8 cellular contexts compared by ENCODE assay signal in genomic region chr16:90023078-90023447, GRCh38. TPM values are rescaled to one million over a fixed set of nuclear protein-coding genes. Genes with fewer than 3 reads are reported as not detected.
DNase-seq lines count a peak whose midpoint lies in the region; ATAC-seq and TF ChIP-seq lines count a peak whose summit lies in the region.

No MANE protein-coding gene starts in this region.

- WGBS in esophagus muscularis mucosa, result 39% methylated on average over 7 of the region's 7 CpGs
- 11 to 30% (median 15%) methylated on average over 7 of the region's 7 CpGs for WGBS in ovary, 3 donors

- H3K9me3 ChIP-seq in CD8-positive, alpha-beta T cell (ENCODE audit: low read length), result no peaks in the 10 kb centered on the region
- H3K9me3 ChIP-seq in RWPE2 (ENCODE audit: severe bottlenecking) (no peaks in the 10 kb centered on the region), esophagus muscularis mucosa (no peaks in the 10 kb centered on the region), ovary (no peaks in the 10 kb centered on the region)

- CTCF ChIA-PET in CD8-positive, alpha-beta T cell (lab: Charles Lee), result interaction anchor here (1.1 kb wide), 1 partner anchor 113 kb away, joined by 3 read pairs; no protein-coding TSS in a partner anchor

- no peak for TF ChIP-seq POLR2A in esophagus muscularis mucosa (IDR thresholded peaks at IDR 0.05; ENCODE audit: low read depth)
- no peak for TF ChIP-seq POLR2A in ovary (IDR thresholded peaks at IDR 0.05)

- no peaks in the 10 kb centered on the region for H3K36me3 Mint-ChIP-seq in CD8-positive, alpha-beta T cell

- H3K9me3 Mint-ChIP-seq in CD8-positive, alpha-beta T cell, result no peaks in the 10 kb centered on the region

- TF ChIP-seq EP300 in esophagus muscularis mucosa (IDR thresholded peaks at IDR 0.05) (no peak), ovary (IDR thresholded peaks at IDR 0.05) (no peak)

- no peak overlapping the region for H3K27ac Mint-ChIP-seq in CD8-positive, alpha-beta T cell

- peaks cover 26% of the 10 kb centered on the region for H3K4me1 Mint-ChIP-seq in CD8-positive, alpha-beta T cell (ENCODE audit: low read depth)

- no peaks in the 10 kb centered on the region for H3K36me3 ChIP-seq in CD8-positive, alpha-beta T cell (ENCODE audit: insufficient read depth, low read length)
- H3K36me3 ChIP-seq in RWPE2 (ENCODE audit: low read depth) (no peaks in the 10 kb centered on the region), esophagus muscularis mucosa (peaks cover 0 to 6% (median 2%) of the 10 kb centered on the region in 4 donors), ovary (no peaks in the 10 kb centered on the region)

- no peak for ATAC-seq in CD8-positive, alpha-beta T cell
- ATAC-seq in RWPE2 (ENCODE audit: low read depth) (peak; percentile 10; the same call in 1 of the 3 replicates), HG03039 (IDR thresholded peaks at IDR 0.05; ENCODE audit: unreplicated experiment) (no peak), HG02981 (IDR thresholded peaks at IDR 0.05; ENCODE audit: unreplicated experiment) (no peak)

- peak overlapping the region; percentile 74 for H3K4me3 Mint-ChIP-seq in CD8-positive, alpha-beta T cell

- peak overlapping the region; percentile 63 for H3K4me3 ChIP-seq in CD8-positive, alpha-beta T cell (ENCODE audit: low read depth, low read length)
- H3K4me3 ChIP-seq in RWPE2 (ENCODE audit: severe bottlenecking), result peak overlapping the region; percentile 56
- peak overlapping the region; percentile 70 to 91 (median 85) for H3K4me3 ChIP-seq in esophagus muscularis mucosa
- H3K4me3 ChIP-seq in ovary, result peak overlapping the region; percentile 63

- intact Hi-C loops in CD8-positive, alpha-beta T cell (cut with DNase I, micrococcal nuclease), result loop anchor here (2.0 to 5.0 kb wide), 3 partner anchors 50 to 321 kb away; partner anchors contain the start of gene SPATA2L (in 1 of the 2)
- intact Hi-C loops in esophagus muscularis mucosa (cut with DNase I), result no loop called here
- intact Hi-C loops in ovary (cut with DNase I), result no loop called here

- POLR2A ChIA-PET in CD8-positive, alpha-beta T cell (lab: Charles Lee), result no interaction called here

- no peaks in the 10 kb centered on the region for H3K27me3 ChIP-seq in CD8-positive, alpha-beta T cell (ENCODE audit: insufficient read depth, low read length)
- H3K27me3 ChIP-seq in RWPE2 (ENCODE audit: insufficient read depth, poor library complexity, severe bottlenecking) (no peaks in the 10 kb centered on the region), esophagus muscularis mucosa (no peaks in the 10 kb centered on the region), ovary (no peaks in the 10 kb centered on the region)

- no peak for TF ChIP-seq CTCF in CD8-positive, alpha-beta T cell (IDR thresholded peaks at IDR 0.05)
- TF ChIP-seq CTCF in RWPE2 (IDR thresholded peaks at IDR 0.05; ENCODE audit: poor library complexity, severe bottlenecking) (no peak), esophagus muscularis mucosa (IDR thresholded peaks at IDR 0.05) (no peak), ovary (IDR thresholded peaks at IDR 0.05) (no peak)

- H3K4me1 ChIP-seq in CD8-positive, alpha-beta T cell (ENCODE audit: insufficient read depth, low read length), result peaks cover 31% of the 10 kb centered on the region
- H3K4me1 ChIP-seq in RWPE2 (ENCODE audit: insufficient read depth, poor library complexity, severe bottlenecking) (peaks cover 19% of the 10 kb centered on the region), esophagus muscularis mucosa (peaks cover 14 to 51% (median 41%) of the 10 kb centered on the region in 4 donors), ovary (ENCODE audit: insufficient read depth) (peaks cover 7% of the 10 kb centered on the region)

- H3K27ac ChIP-seq in CD8-positive, alpha-beta T cell (ENCODE audit: low read depth, low read length), result no peak overlapping the region
- H3K27ac ChIP-seq in RWPE2 (ENCODE audit: poor library complexity, severe bottlenecking) (peak overlapping the region; percentile 61), esophagus muscularis mucosa (replicated peaks in 1 of 4) (peak overlapping the region; percentile 71 to 85 (median 76)), ovary (peak overlapping the region in 1 of 2 donors; percentile 66)

- no peak for DNase-seq in CD8-positive, alpha-beta T cell
- DNase-seq in RWPE2 (ENCODE audit: low spot score), result no peak
- no peak for DNase-seq in esophagus muscularis mucosa (ENCODE audit: extremely low spot score)
- DNase-seq in ovary, result no peak
- DNase-seq in NCI-H2196 (lab: John Stamatoyannopoulos, UW; ENCODE audit: unreplicated experiment), result no peak
- no peak for DNase-seq in DMS 273 (lab: John Stamatoyannopoulos, UW; ENCODE audit: unreplicated experiment)

- H3K27me3 Mint-ChIP-seq in CD8-positive, alpha-beta T cell (ENCODE audit: low read depth), result no peaks in the 10 kb centered on the region

RNA-seq across cellular contexts. Expression of gene DBNDD1, which starts 3.8 kb away (rescaled TPM):
- total RNA-seq in CD8-positive, alpha-beta T cell, result 1 to 10 TPM in 1 of 2 experiments, under 1 TPM in 1; 0.58 to 1.2 TPM
- total RNA-seq in esophagus muscularis mucosa (10 to 100 TPM in 1 of 4 donors, 1 to 10 TPM in 3; 2.1 to 14.3 (median 5.1) TPM), ovary (1 to 10 TPM; 1.3 to 6.2 (median 2.5) TPM)
- 1 to 10 TPM in 1 of 2 donors, under 1 TPM in 1; 0.97 to 1.5 TPM for polyA plus RNA-seq in ovary

RNA-seq across cellular contexts. Expression of gene PRDM7, which starts 54.1 kb away (rescaled TPM):
- total RNA-seq in CD8-positive, alpha-beta T cell, result not detected
- not detected for total RNA-seq in esophagus muscularis mucosa
- total RNA-seq in ovary, result not detected
- not detected for polyA plus RNA-seq in ovary

Comparison
In these comparisons a context has a peak if more than half of its experiments do, and no peak if none do; other contexts are left out.
1. intact Hi-C loops: an anchor here in CD8-positive, alpha-beta T cell (2.0 to 5.0 kb wide); none called in esophagus muscularis mucosa and ovary.